Comparison of ENCODE assay signal across 23 cellular contexts in the genomic region with DNA sequence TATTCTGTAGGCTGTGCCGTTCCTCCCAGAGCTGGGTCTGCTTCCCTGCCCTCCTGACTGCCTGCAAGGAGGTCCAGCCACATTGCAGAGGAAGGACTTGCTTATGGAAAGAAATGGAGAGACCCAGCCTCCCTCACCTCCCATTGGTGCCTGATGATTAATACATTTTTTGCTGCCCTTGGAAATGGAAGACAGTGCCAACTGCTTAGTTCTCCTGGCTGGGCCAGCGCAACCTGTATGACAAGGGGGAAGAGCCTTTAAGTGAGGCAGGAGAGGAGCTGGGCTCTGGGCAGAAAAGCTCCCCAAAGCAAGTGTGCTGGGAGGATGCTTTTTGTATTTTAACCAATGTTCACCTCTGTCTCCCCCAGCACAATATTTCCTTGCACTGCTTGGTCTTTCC.
"Had no signal": no experiment of that assay in that cellular context is flagged by ENCODE, and none has a peak within 500 bp of the region (broad histone marks: within the 10 kb centered on the region; RNA-seq: fewer than 3 reads in every experiment).

No MANE protein-coding gene starts in this region.

- DNase-seq: activated CD4-positive, alpha-beta memory T cell treated with anti-CD3 and anti-CD28 coated beads, Interleukin-2, amount 10 ng/mL, durations not matched to agents 7 days and 5 days; activated CD4-positive, alpha-beta T cell treated with anti-CD3 and anti-CD28 coated beads, Interleukin-2, amount 10 ng/mL, durations not matched to agents 24 days and 14 days; activated gamma-delta T cell; activated naive CD4-positive, alpha-beta T cell treated with anti-CD3 and anti-CD28 coated beads, Interleukin-2, amount 50 U/mL, for 16 hours; activated naive CD8-positive, alpha-beta T cell treated with anti-CD3 and anti-CD28 coated beads, Interleukin-2, amount 50 U/mL, for 24 hours; activated T-cell treated with anti-CD3 and anti-CD28 coated beads, Interleukin-2, amount 50 U/mL, for 72 hours; body of pancreas; caudate nucleus; effector CD4-positive, alpha-beta T cell; glutamatergic neuron; hippocampal formation; mucosa of descending colon; nephron progenitor cell; right cardiac atrium; stimulated activated CD4-positive, alpha-beta T cell treated with anti-CD3 and anti-CD28 coated beads, Interleukin-4, amount 100 ng/mL, for 4 hours; stimulated activated naive CD8-positive, alpha-beta T cell treated with anti-CD3 and anti-CD28 coated beads, Interleukin-15, Interleukin-2, amounts not matched to agents 100 U/mL and 50 U/mL, for 24 hours; T-helper 2 cell; thyroid gland had no signal

- H3K9me3 Mint-ChIP-seq: activated CD4-positive, alpha-beta T cell treated with anti-CD3 and anti-CD28 coated beads, Interleukin-2, amount 10 ng/mL, durations not matched to agents 24 days and 14 days had no signal

- ATAC-seq: activated CD4-positive, CD25-positive, alpha-beta regulatory T cell treated with anti-CD3 and anti-CD28 coated beads, Interleukin-2, amount 50 U/mL, for 24 hours; activated naive CD8-positive, alpha-beta T cell treated with anti-CD3 and anti-CD28 coated beads, Interleukin-2, amount 50 U/mL, for 24 hours; activated T-cell treated with anti-CD3 and anti-CD28 coated beads, Interleukin-2, amount 50 U/mL, for 72 hours; body of pancreas; mucosa of descending colon; right cardiac atrium; stimulated activated naive CD8-positive, alpha-beta T cell treated with anti-CD3 and anti-CD28 coated beads, Interleukin-15, Interleukin-2, amounts not matched to agents 100 U/mL and 50 U/mL, for 24 hours had no signal

- H3K27ac ChIP-seq: body of pancreas, pancreas, thyroid gland, VCaP had no signal

- H3K4me3 Mint-ChIP-seq: activated CD4-positive, alpha-beta memory T cell treated with anti-CD3 and anti-CD28 coated beads, Interleukin-2, amount 10 ng/mL, durations not matched to agents 7 days and 5 days; activated CD4-positive, alpha-beta T cell treated with anti-CD3 and anti-CD28 coated beads, Interleukin-2, amount 10 ng/mL, durations not matched to agents 24 days and 14 days; activated naive CD8-positive, alpha-beta T cell treated with anti-CD3 and anti-CD28 coated beads, Interleukin-2, amount 50 U/mL, for 24 hours; activated T-cell treated with anti-CD3 and anti-CD28 coated beads, Interleukin-2, amount 50 U/mL, for 72 hours; dendritic cell treated with granulocyte-macrophage colony-stimulating factor and Interleukin-4, amounts not matched to agents 40 ng/mL and 50 ng/mL, for 4 days; memory B cell; nephron progenitor cell had no signal

- H3K36me3 ChIP-seq: pancreas, thyroid gland had no signal

- H3K27ac Mint-ChIP-seq: activated CD4-positive, alpha-beta memory T cell treated with anti-CD3 and anti-CD28 coated beads, Interleukin-2, amount 10 ng/mL, durations not matched to agents 7 days and 5 days; activated CD4-positive, alpha-beta T cell treated with anti-CD3 and anti-CD28 coated beads, Interleukin-2, amount 10 ng/mL, durations not matched to agents 24 days and 14 days; activated naive CD8-positive, alpha-beta T cell treated with anti-CD3 and anti-CD28 coated beads, Interleukin-2, amount 50 U/mL, for 24 hours; activated T-cell treated with anti-CD3 and anti-CD28 coated beads, Interleukin-2, amount 50 U/mL, for 72 hours; dendritic cell treated with granulocyte-macrophage colony-stimulating factor and Interleukin-4, amounts not matched to agents 40 ng/mL and 50 ng/mL, for 4 days; memory B cell; nephron progenitor cell had no signal

- H3K27me3 ChIP-seq: body of pancreas, pancreas, thyroid gland had no signal

- H3K27me3 Mint-ChIP-seq: activated CD4-positive, alpha-beta memory T cell treated with anti-CD3 and anti-CD28 coated beads, Interleukin-2, amount 10 ng/mL, durations not matched to agents 7 days and 5 days; activated CD4-positive, alpha-beta T cell treated with anti-CD3 and anti-CD28 coated beads, Interleukin-2, amount 10 ng/mL, durations not matched to agents 24 days and 14 days; activated naive CD8-positive, alpha-beta T cell treated with anti-CD3 and anti-CD28 coated beads, Interleukin-2, amount 50 U/mL, for 24 hours; dendritic cell treated with granulocyte-macrophage colony-stimulating factor and Interleukin-4, amounts not matched to agents 40 ng/mL and 50 ng/mL, for 4 days had no signal

- H3K4me3 ChIP-seq: body of pancreas, mucosa of descending colon, pancreas, thyroid gland had no signal

- H3K9me3 ChIP-seq: body of pancreas, mucosa of descending colon, pancreas, thyroid gland had no signal

- H3K4me1 ChIP-seq: pancreas, thyroid gland had no signal

- H3K4me1 Mint-ChIP-seq: activated CD4-positive, alpha-beta memory T cell treated with anti-CD3 and anti-CD28 coated beads, Interleukin-2, amount 10 ng/mL, durations not matched to agents 7 days and 5 days; activated CD4-positive, alpha-beta T cell treated with anti-CD3 and anti-CD28 coated beads, Interleukin-2, amount 10 ng/mL, durations not matched to agents 24 days and 14 days; activated naive CD8-positive, alpha-beta T cell treated with anti-CD3 and anti-CD28 coated beads, Interleukin-2, amount 50 U/mL, for 24 hours; memory B cell had no signal
